Comparison of ENCODE assay signal across 2 cellular contexts in the genomic region with DNA sequence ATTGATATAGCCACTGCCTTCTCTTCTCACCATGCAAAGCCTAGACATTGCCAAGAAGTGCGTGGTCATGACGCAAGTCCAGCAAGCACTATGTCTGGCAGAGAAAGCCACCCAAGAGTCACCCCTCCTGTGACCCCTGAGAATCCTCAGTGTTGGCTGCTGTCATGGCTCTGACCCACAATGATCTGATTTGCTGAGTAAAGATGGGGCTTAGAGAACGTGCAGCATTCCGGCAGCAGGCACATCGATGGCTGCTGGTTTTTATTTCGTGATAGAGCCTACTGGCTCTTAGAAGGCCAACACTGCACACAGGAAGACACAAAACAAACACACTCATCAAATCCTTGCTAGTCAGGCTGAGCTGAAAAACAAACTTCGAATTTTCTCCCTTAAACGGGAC.
TF ChIP-seq lines count a peak whose summit lies in the region.

No MANE protein-coding gene starts in this region.

TF ChIP-seq in liver, 16 proteins besides CTCF, POLR2A, EP300 and RAD21 (continued from another document):
- TF ChIP-seq, protein P1, sequence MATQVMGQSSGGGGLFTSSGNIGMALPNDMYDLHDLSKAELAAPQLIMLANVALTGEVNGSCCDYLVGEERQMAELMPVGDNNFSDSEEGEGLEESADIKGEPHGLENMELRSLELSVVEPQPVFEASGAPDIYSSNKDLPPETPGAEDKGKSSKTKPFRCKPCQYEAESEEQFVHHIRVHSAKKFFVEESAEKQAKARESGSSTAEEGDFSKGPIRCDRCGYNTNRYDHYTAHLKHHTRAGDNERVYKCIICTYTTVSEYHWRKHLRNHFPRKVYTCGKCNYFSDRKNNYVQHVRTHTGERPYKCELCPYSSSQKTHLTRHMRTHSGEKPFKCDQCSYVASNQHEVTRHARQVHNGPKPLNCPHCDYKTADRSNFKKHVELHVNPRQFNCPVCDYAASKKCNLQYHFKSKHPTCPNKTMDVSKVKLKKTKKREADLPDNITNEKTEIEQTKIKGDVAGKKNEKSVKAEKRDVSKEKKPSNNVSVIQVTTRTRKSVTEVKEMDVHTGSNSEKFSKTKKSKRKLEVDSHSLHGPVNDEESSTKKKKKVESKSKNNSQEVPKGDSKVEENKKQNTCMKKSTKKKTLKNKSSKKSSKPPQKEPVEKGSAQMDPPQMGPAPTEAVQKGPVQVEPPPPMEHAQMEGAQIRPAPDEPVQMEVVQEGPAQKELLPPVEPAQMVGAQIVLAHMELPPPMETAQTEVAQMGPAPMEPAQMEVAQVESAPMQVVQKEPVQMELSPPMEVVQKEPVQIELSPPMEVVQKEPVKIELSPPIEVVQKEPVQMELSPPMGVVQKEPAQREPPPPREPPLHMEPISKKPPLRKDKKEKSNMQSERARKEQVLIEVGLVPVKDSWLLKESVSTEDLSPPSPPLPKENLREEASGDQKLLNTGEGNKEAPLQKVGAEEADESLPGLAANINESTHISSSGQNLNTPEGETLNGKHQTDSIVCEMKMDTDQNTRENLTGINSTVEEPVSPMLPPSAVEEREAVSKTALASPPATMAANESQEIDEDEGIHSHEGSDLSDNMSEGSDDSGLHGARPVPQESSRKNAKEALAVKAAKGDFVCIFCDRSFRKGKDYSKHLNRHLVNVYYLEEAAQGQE (IDR thresholded peaks at IDR 0.05) = no peak
- no peak for TF ChIP-seq JUND (IDR thresholded peaks at IDR 0.05)
- TF ChIP-seq HNF4G (IDR thresholded peaks at IDR 0.05) = no peak
- no peak for TF ChIP-seq HNF4A (conservative IDR thresholded peaks at IDR 0.05)
- TF ChIP-seq, protein P2, sequence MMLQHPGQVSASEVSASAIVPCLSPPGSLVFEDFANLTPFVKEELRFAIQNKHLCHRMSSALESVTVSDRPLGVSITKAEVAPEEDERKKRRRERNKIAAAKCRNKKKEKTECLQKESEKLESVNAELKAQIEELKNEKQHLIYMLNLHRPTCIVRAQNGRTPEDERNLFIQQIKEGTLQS (IDR thresholded peaks at IDR 0.05) = no peak
- TF ChIP-seq NR2F2 (IDR thresholded peaks at IDR 0.05) = no peak
- TF ChIP-seq EGR1 (IDR thresholded peaks at IDR 0.05; ENCODE audit: low read depth in 2 of 2) = no peak
TF ChIP-seq in liver: peak in this region for 0.

TF ChIP-seq in HepG2, 621 proteins besides CTCF, POLR2A, EP300 and RAD21 (continued from another document):
- TF ChIP-seq, protein P3, sequence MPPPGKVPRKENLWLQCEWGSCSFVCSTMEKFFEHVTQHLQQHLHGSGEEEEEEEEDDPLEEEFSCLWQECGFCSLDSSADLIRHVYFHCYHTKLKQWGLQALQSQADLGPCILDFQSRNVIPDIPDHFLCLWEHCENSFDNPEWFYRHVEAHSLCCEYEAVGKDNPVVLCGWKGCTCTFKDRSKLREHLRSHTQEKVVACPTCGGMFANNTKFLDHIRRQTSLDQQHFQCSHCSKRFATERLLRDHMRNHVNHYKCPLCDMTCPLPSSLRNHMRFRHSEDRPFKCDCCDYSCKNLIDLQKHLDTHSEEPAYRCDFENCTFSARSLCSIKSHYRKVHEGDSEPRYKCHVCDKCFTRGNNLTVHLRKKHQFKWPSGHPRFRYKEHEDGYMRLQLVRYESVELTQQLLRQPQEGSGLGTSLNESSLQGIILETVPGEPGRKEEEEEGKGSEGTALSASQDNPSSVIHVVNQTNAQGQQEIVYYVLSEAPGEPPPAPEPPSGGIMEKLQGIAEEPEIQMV (CRISPR knock-in tag; IDR thresholded peaks at IDR 0.05; ENCODE audit: low read depth) = no peak
- TF ChIP-seq, protein P4, sequence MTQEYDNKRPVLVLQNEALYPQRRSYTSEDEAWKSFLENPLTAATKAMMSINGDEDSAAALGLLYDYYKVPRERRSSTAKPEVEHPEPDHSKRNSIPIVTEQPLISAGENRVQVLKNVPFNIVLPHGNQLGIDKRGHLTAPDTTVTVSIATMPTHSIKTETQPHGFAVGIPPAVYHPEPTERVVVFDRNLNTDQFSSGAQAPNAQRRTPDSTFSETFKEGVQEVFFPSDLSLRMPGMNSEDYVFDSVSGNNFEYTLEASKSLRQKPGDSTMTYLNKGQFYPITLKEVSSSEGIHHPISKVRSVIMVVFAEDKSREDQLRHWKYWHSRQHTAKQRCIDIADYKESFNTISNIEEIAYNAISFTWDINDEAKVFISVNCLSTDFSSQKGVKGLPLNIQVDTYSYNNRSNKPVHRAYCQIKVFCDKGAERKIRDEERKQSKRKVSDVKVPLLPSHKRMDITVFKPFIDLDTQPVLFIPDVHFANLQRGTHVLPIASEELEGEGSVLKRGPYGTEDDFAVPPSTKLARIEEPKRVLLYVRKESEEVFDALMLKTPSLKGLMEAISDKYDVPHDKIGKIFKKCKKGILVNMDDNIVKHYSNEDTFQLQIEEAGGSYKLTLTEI (CRISPR knock-in tag; conservative IDR thresholded peaks at IDR 0.05) = no peak
- TF ChIP-seq PHF21A (CRISPR knock-in tag; IDR thresholded peaks at IDR 0.05) (no peak), BCL6 (CRISPR knock-in tag; IDR thresholded peaks at IDR 0.05) (no peak), FOXK2 (IDR thresholded peaks at IDR 0.05) (no peak), HNRNPL (IDR thresholded peaks at IDR 0.05; ENCODE audit: low read depth, low read length) (no peak), IKZF1 (IDR thresholded peaks at IDR 0.05) (no peak), ZNF761 (CRISPR knock-in tag; conservative IDR thresholded peaks at IDR 0.05) (no peak), SOX13 (IDR thresholded peaks at IDR 0.05) (no peak), SOX13 (CRISPR knock-in tag; conservative IDR thresholded peaks at IDR 0.05 in 1 of 2, IDR thresholded peaks at IDR 0.05 in 1 of 2) (no peak), KLF11 (CRISPR knock-in tag; IDR thresholded peaks at IDR 0.05) (no peak)
- TF ChIP-seq, protein P5, sequence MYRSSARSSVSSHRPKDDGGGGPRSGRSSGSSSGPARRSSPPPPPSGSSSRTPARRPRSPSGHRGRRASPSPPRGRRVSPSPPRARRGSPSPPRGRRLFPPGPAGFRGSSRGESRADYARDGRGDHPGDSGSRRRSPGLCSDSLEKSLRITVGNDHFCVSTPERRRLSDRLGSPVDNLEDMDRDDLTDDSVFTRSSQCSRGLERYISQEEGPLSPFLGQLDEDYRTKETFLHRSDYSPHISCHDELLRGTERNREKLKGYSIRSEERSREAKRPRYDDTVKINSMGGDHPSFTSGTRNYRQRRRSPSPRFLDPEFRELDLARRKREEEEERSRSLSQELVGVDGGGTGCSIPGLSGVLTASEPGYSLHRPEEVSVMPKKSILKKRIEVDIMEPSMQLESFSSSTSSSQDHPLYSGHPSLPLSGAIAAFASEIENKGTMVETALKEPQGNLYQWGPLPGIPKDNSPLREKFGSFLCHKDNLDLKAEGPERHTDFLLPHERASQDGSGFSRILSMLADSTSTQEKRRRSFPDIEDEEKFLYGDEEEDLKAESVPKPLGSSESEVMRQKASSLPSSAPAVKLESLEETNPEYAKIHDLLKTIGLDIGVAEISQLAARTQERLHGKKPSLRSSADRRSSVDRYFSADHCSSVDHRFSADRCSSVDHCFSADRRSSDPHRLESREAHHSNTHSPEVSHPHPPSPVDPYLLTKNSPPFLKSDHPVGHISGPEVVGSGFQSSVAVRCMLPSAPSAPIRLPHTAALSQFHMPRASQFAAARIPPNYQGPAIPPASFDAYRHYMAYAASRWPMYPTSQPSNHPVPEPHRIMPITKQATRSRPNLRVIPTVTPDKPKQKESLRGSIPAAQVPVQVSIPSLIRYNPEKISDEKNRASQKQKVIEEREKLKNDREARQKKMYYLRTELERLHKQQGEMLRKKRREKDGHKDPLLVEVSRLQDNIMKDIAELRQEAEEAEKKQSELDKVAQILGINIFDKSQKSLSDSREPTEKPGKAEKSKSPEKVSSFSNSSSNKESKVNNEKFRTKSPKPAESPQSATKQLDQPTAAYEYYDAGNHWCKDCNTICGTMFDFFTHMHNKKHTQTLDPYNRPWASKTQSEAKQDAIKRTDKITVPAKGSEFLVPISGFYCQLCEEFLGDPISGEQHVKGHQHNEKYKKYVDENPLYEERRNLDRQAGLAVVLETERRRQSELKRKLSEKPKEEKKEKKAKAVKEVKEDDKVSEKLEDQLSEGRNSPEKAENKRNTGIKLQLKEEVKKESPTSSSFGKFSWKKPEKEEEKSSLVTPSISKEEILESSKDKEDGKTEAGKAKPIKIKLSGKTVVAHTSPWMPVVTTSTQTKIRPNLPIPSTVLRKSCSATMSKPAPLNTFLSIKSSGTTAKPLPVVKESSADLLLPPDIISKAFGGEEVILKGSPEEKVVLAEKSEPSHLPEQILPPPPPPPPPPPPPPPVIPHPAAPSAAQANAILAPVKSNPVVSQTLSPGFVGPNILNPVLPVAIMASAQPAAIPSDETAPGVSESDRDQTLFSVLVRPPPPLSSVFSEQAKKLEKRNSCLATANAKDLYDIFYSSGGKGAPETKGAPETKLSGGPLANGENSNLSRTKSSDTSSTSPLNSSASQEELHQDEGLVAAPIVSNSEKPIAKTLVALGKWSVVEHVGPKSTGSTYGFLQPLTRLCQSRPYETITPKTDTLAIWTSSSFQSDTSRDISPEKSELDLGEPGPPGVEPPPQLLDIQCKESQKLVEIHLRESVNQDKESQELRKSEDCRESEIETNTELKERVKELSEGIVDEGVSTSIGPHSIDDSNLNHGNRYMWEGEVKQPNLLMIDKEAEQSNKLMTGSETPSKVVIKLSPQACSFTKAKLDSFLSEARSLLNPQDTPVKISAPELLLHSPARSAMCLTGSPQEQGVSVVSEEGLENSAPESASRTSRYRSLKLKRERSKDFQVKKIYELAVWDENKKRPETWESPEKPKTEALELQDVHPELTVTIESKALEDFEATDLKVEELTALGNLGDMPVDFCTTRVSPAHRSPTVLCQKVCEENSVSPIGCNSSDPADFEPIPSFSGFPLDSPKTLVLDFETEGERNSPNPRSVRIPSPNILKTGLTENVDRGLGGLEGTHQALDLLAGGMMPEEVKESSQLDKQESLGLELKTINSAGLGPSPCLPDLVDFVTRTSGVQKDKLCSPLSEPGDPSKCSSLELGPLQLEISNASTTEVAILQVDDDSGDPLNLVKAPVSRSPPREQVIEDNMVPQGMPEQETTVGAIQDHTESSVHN (CRISPR knock-in tag; IDR thresholded peaks at IDR 0.05) = no peak
- TF ChIP-seq, protein P6, sequence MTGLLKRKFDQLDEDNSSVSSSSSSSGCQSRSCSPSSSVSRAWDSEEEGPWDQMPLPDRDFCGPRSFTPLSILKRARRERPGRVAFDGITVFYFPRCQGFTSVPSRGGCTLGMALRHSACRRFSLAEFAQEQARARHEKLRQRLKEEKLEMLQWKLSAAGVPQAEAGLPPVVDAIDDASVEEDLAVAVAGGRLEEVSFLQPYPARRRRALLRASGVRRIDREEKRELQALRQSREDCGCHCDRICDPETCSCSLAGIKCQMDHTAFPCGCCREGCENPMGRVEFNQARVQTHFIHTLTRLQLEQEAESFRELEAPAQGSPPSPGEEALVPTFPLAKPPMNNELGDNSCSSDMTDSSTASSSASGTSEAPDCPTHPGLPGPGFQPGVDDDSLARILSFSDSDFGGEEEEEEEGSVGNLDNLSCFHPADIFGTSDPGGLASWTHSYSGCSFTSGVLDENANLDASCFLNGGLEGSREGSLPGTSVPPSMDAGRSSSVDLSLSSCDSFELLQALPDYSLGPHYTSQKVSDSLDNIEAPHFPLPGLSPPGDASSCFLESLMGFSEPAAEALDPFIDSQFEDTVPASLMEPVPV (CRISPR knock-in tag; IDR thresholded peaks at IDR 0.05) = no peak
- TF ChIP-seq, protein P7, sequence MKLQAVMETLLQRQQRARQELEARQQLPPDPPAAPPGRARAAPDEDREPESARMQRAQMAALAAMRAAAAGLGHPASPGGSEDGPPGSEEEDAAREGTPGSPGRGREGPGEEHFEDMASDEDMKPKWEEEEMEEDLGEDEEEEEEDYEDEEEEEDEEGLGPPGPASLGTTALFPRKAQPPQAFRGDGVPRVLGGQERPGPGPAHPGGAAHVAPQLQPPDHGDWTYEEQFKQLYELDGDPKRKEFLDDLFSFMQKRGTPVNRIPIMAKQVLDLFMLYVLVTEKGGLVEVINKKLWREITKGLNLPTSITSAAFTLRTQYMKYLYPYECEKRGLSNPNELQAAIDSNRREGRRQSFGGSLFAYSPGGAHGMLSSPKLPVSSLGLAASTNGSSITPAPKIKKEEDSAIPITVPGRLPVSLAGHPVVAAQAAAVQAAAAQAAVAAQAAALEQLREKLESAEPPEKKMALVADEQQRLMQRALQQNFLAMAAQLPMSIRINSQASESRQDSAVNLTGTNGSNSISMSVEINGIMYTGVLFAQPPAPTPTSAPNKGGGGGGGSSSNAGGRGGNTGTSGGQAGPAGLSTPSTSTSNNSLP (IDR thresholded peaks at IDR 0.05; ENCODE audit: low read depth, low read length) = no peak
